In the genomic region with DNA sequence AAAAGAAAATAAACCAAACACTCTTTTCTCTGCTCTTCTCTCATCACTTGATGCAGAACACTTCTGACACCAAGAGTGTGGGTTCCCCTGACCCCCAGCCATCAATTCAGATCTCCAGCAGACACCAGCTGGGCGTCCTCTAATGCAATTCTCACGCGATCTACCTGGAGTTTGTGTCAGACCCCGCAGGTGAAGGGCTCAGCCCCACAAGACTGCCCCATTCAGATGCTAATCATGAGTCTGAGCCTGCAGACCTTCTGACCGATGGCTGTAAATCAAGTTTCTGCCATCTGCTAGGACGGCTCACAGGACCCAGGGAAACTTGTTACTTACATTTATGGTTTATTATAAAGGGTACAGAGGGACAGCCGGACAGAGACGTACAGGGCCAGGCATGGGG, we compare ENCODE assay signal across 23 cellular contexts.
"Had no signal": no experiment of that assay in that cellular context is flagged by ENCODE, and none has a peak within 500 bp of the region (broad histone marks: within the 10 kb centered on the region; RNA-seq: fewer than 3 reads in every experiment).

No MANE protein-coding gene starts in this region.

- H3K4me1 Mint-ChIP-seq: activated naive CD8-positive, alpha-beta T cell treated with anti-CD3 and anti-CD28 coated beads, Interleukin-2, amount 10 ng/mL, durations not matched to agents 7 days and 5 days; central memory CD8-positive, alpha-beta T cell; naive thymus-derived CD4-positive, alpha-beta T cell had no signal

- H3K4me1 ChIP-seq: breast epithelium, gastroesophageal sphincter, upper lobe of left lung had no signal

- DNase-seq: activated B cell treated with CpG ODN at 0.5 μM for 24 hours; activated CD4-positive, alpha-beta memory T cell treated with anti-CD3 and anti-CD28 coated beads for 36 hours; activated CD4-positive, alpha-beta T cell treated with anti-CD3 and anti-CD28 coated beads for 48 hours; activated naive CD4-positive, alpha-beta T cell treated with Interleukin-2 at 50 U/mL for 16 hours; activated naive CD8-positive, alpha-beta T cell treated with anti-CD3 and anti-CD28 coated beads, Interleukin-2, amount 10 ng/mL, durations not matched to agents 7 days and 5 days; activated T-cell treated with anti-CD3 and anti-CD28 coated beads, Interleukin-2, amount 50 U/mL, for 48 hours; amniotic stem cell; effector memory CD8-positive, alpha-beta T cell; hypothalamus; naive thymus-derived CD4-positive, alpha-beta T cell; retina; stimulated activated CD4-positive, alpha-beta T cell treated with anti-CD3 and anti-CD28 coated beads, Interleukin-2, amount 100 ng/mL, for 48 hours; stimulated activated CD8-positive, alpha-beta memory T cell treated with anti-CD3 and anti-CD28 coated beads, Interleukin-4, amount 100 ng/mL, for 48 hours; stimulated activated naive B cell treated with anti-CD40 and anti-IgM and Interleukin-4, amounts not matched to agents 10 μg/mL and 1 μg/mL and 100 μg/mL, for 72 hours; T1000; upper lobe of left lung had no signal

- H3K9me3 ChIP-seq: upper lobe of left lung had no signal

- H3K4me3 ChIP-seq: breast epithelium, gastroesophageal sphincter, lung, neural progenitor cell, upper lobe of left lung had no signal

- H3K36me3 ChIP-seq: breast epithelium, gastroesophageal sphincter, neural progenitor cell, upper lobe of left lung had no signal

- H3K27ac Mint-ChIP-seq: activated B cell treated with CpG ODN at 0.5 μM for 24 hours; activated CD4-positive, alpha-beta memory T cell treated with anti-CD3 and anti-CD28 coated beads for 36 hours; activated naive CD8-positive, alpha-beta T cell treated with anti-CD3 and anti-CD28 coated beads, Interleukin-2, amount 10 ng/mL, durations not matched to agents 7 days and 5 days; effector memory CD8-positive, alpha-beta T cell; naive thymus-derived CD4-positive, alpha-beta T cell; neural progenitor cell; progenitor cell of endocrine pancreas; stimulated activated naive B cell treated with anti-CD40 and anti-IgM and Interleukin-4, amounts not matched to agents 10 μg/mL and 1 μg/mL and 100 μg/mL, for 72 hours; T-helper 1 cell treated with Interleukin-12 subunit alpha and Interleukin-12 subunit beta and Interleukin-4 antibody, amounts not matched to agents 30 μg/mL and 1 μg/mL, for 36 hours had no signal

- H3K4me3 Mint-ChIP-seq: activated B cell treated with CpG ODN at 0.5 μM for 24 hours; activated CD4-positive, alpha-beta memory T cell treated with anti-CD3 and anti-CD28 coated beads for 36 hours; activated naive CD8-positive, alpha-beta T cell treated with anti-CD3 and anti-CD28 coated beads, Interleukin-2, amount 10 ng/mL, durations not matched to agents 7 days and 5 days; central memory CD8-positive, alpha-beta T cell; effector memory CD8-positive, alpha-beta T cell; naive thymus-derived CD4-positive, alpha-beta T cell; neural progenitor cell; stimulated activated naive B cell treated with anti-CD40 and anti-IgM and Interleukin-4, amounts not matched to agents 10 μg/mL and 1 μg/mL and 100 μg/mL, for 72 hours; T-helper 1 cell treated with Interleukin-12 subunit alpha and Interleukin-12 subunit beta and Interleukin-4 antibody, amounts not matched to agents 30 μg/mL and 1 μg/mL, for 36 hours had no signal

- H3K9me3 Mint-ChIP-seq: central memory CD8-positive, alpha-beta T cell had no signal

- H3K27ac ChIP-seq: breast epithelium, gastroesophageal sphincter, neural progenitor cell, upper lobe of left lung had no signal

- H3K27me3 Mint-ChIP-seq: activated B cell treated with CpG ODN at 0.5 μM for 24 hours had no signal

- H3K9ac ChIP-seq: neural progenitor cell had no signal

- H3K27me3 ChIP-seq: neural progenitor cell, upper lobe of left lung had no signal

- H3K36me3 Mint-ChIP-seq: neural progenitor cell had no signal
